In the genomic region with DNA sequence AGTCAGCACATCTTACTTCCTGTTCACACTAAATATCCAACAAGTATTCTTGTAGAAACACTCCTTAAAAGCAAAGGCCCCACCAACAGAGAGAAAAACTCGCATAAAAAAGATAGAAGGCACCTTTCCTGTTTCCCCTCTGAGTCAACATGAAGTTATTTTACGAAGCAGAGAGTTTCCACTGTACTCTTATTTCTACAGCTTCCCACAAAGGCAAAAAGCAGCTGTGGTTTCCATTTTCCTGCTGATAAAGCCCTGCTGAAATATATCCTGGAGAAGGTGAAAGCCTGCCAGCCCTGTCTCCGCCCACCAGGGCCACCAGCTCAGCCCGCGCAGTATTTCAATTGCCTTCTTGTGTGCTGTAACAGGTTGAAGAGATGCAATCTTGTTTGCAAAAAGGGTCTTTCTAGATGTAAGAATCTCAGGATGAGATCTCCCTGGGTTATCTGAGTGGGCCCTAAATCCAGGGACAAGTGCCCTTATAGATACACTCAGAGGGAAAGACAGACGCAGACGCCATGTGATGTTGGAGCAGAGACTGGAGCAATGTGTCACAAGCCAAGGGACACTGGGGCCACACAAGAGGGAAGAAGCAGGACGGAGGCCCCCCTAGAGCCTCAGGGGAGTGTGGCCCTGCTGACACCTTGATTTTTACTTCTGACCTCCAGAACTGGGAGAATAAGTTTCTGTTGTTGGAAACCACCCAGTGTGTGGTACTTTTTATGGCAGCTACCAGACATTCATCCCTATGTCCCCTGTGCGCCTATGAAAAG, we compare ENCODE assay signal across 8 cellular contexts. TPM values are rescaled to one million over a fixed set of nuclear protein-coding genes. Genes with fewer than 3 reads are reported as not detected.
DNase-seq lines count a peak whose midpoint lies in the region; ATAC-seq and TF ChIP-seq lines count a peak whose summit lies in the region.

No MANE protein-coding gene starts in this region.

- H3K36me3 ChIP-seq in PC-3 (ENCODE audit: low read depth, low read length) (no peaks in the 10 kb centered on the region), mesodermal cell (ENCODE audit: control insufficient read depth, insufficient read depth, low read length) (no peaks in the 10 kb centered on the region), uterus (no peaks in the 10 kb centered on the region)

- no TSS peak for BruUV-seq in PC-3 (replicated peaks; lab: Mats Ljungman, UMichigan)

- POLR2A ChIA-PET in PC-3 (lab: Charles Lee; ENCODE audit: unreplicated experiment): no interaction called here

- H3K4me1 ChIP-seq in PC-3 (ENCODE audit: insufficient read depth, low read length) (peaks cover 22% of the 10 kb centered on the region), mesodermal cell (ENCODE audit: control insufficient read depth, insufficient read depth, low read length, poor library complexity, severe bottlenecking) (peaks cover 18% of the 10 kb centered on the region), uterus (no peaks in the 10 kb centered on the region)

- CTCF ChIA-PET in PC-3 (lab: Charles Lee): no interaction called here

- H3K79me2 ChIP-seq in PC-3 (ENCODE audit: low read length): peaks cover 3% of the 10 kb centered on the region; the same call in 1 of the 2 replicates

- peak overlapping the region; percentile 98 for H3K27ac Mint-ChIP-seq in activated naive CD8-positive, alpha-beta T cell treated with anti-CD3 and anti-CD28 coated beads, Interleukin-2, amount 50 U/mL, for 24 hours

- no peaks in the 10 kb centered on the region for H3F3A ChIP-seq in PC-3 (ENCODE audit: low read length, unreplicated experiment)

- peak; percentile 18 for DNase-seq in COLO829 (ENCODE audit: low spot score)
- peak; percentile 71 for DNase-seq in PC-3
- DNase-seq in activated naive CD8-positive, alpha-beta T cell treated with anti-CD3 and anti-CD28 coated beads, Interleukin-2, amount 50 U/mL, for 24 hours: no peak
- DNase-seq in uterus: peak; percentile 39 to 56
- DNase-seq in NCI-H1105 (lab: John Stamatoyannopoulos, UW): no peak
- no peak for DNase-seq in retina

- peaks cover 69% of the 10 kb centered on the region for H3K36me3 Mint-ChIP-seq in activated naive CD8-positive, alpha-beta T cell treated with anti-CD3 and anti-CD28 coated beads, Interleukin-2, amount 50 U/mL, for 24 hours (ENCODE audit: low read depth)

- H3K9me2 ChIP-seq in PC-3 (replicated peaks; ENCODE audit: low read length): no peaks in the 10 kb centered on the region

- H2AFZ ChIP-seq in PC-3 (ENCODE audit: low read length): peak overlapping the region; percentile 59

- 0 out of 2 replicates have a peak overlapping the region, but pooled peaks have one; percentile 8 for H3K9ac ChIP-seq in PC-3 (ENCODE audit: low read length)

- no peak for TF ChIP-seq CTCF in PC-3 (conservative IDR thresholded peaks at IDR 0.05; ENCODE audit: low read depth, low read length)
- TF ChIP-seq CTCF in uterus (IDR thresholded peaks at IDR 0.05): no peak

- intact Hi-C loops in PC-3 (cut with micrococcal nuclease) (loop anchor here (1.0 to 5.0 kb wide), 3 partner anchors 67 to 160 kb away; a partner anchor contains a TSS), uterus (cut with DNase I; ENCODE audit: low total_unique reads) (no loop called here)

- H3K9me3 ChIP-seq in PC-3 (ENCODE audit: low read length) (no peaks in the 10 kb centered on the region), mesodermal cell (ENCODE audit: control insufficient read depth, low read length) (peaks cover 4% of the 10 kb centered on the region), uterus (no peaks in the 10 kb centered on the region)

- peaks cover 6% of the 10 kb centered on the region for H3K9me3 Mint-ChIP-seq in activated naive CD8-positive, alpha-beta T cell treated with anti-CD3 and anti-CD28 coated beads, Interleukin-2, amount 50 U/mL, for 24 hours

- H3K4me1 Mint-ChIP-seq in activated naive CD8-positive, alpha-beta T cell treated with anti-CD3 and anti-CD28 coated beads, Interleukin-2, amount 50 U/mL, for 24 hours: peaks cover 93% of the 10 kb centered on the region

- H4K20me1 ChIP-seq in PC-3 (ENCODE audit: low read length): no peaks in the 10 kb centered on the region

- peak overlapping the region; percentile 91 for H3K4me3 Mint-ChIP-seq in activated naive CD8-positive, alpha-beta T cell treated with anti-CD3 and anti-CD28 coated beads, Interleukin-2, amount 50 U/mL, for 24 hours

- H3K4me3 ChIP-seq in PC-3 (ENCODE audit: low read length) (peak overlapping the region; percentile 26), mesodermal cell (ENCODE audit: extremely low read depth, insufficient read depth, low read length, poor library complexity, severe bottlenecking) (no peak overlapping the region), uterus (no peak overlapping the region)

- H3K27ac ChIP-seq in PC-3 (ENCODE audit: low read length): peak overlapping the region; percentile 69
- H3K27ac ChIP-seq in mesodermal cell (ENCODE audit: low read depth, low read length, severe bottlenecking): peak overlapping the region; percentile 70
- H3K27ac ChIP-seq in uterus: peak overlapping the region; percentile 48 to 63

- peak; percentile 91 for ATAC-seq in PC-3
- peak; percentile 23 for ATAC-seq in activated naive CD8-positive, alpha-beta T cell treated with anti-CD3 and anti-CD28 coated beads, Interleukin-2, amount 50 U/mL, for 24 hours
- ATAC-seq in HG03196 (IDR thresholded peaks at IDR 0.05; ENCODE audit: unreplicated experiment): no peak

- WGBS in mesodermal cell (ENCODE audit: insufficient coverage in 2 of 2), 2 experiments: 77 to 85% methylated on average over 9 of the region's 9 CpGs

- peaks cover 7% of the 10 kb centered on the region for H3K27me3 Mint-ChIP-seq in activated naive CD8-positive, alpha-beta T cell treated with anti-CD3 and anti-CD28 coated beads, Interleukin-2, amount 50 U/mL, for 24 hours

- peak overlapping the region; percentile 73 for H3K4me2 ChIP-seq in PC-3 (ENCODE audit: low read length)

- TF ChIP-seq POLR2A in uterus (IDR thresholded peaks at IDR 0.05): no peak

- H3K27me3 ChIP-seq in PC-3 (ENCODE audit: low read length) (no peaks in the 10 kb centered on the region), uterus (no peaks in the 10 kb centered on the region)

RNA-seq across cellular contexts. Expression of a gene that starts 19.9 kb away (rescaled TPM):
- 5.0 and 8.0 TPM in 2 replicates for total RNA-seq in PC-3 (2014; rRNA removed)
- 4.5 TPM for polyA plus RNA-seq in mesodermal cell (2013, experiment 1 of 2)
- 3.4 TPM for polyA plus RNA-seq in mesodermal cell (2013, experiment 2 of 2)
- total RNA-seq in uterus: 10 to 100 TPM in 2 of 4 donors, 1 to 10 TPM in 2; 1.5 to 27.8 (median 11.6) TPM

Comparison
In these comparisons a context has a peak if more than half of its experiments do, and no peak if none do; other contexts are left out.
1. DNase-seq: peak in COLO829 (single experiment), PC-3 (single experiment) and uterus (2 of 2); none in activated naive CD8-positive, alpha-beta T cell treated with anti-CD3 and anti-CD28 coated beads, Interleukin-2, amount 50 U/mL, for 24 hours (single experiment), NCI-H1105 (single experiment) and retina (single experiment).
2. Peak in every context shown above with its lines, with median percentiles within 50 percentile points of each other: H3K27ac ChIP-seq.